20 cellular contexts compared by ENCODE assay signal in the genomic region with DNA sequence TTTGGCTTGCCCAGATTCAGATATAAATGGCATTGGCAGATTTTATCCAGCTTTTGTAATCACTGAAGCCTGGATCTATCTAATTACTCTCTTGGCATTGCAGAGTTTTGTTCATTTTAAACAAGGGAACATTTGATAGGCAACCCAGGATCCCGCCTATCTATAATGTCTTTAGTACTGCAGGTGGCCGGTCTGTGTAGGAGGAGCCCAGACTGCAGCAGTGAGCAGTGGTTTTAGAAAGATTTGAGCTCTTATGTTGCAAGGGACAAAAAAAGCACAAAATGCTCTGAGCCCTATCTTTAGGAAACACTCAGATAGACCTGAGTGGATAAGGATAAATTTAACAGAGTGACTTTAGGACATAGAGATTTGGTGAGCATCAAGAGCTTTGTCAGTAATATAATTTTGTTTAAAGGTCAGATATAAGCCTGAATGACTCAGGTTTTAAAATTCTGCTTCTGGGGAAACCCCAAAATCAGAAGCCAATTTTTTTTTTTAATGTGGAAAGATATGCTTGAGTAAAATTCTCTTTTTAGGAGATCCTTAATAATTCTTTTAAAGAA.
"Had no signal": no experiment of that assay in that cellular context is flagged by ENCODE, and none has a peak within 500 bp of the region (broad histone marks: within the 10 kb centered on the region; RNA-seq: fewer than 3 reads in every experiment).

No MANE protein-coding gene starts in this region.

- H3K27ac ChIP-seq: ascending aorta, epithelial cell of prostate, gastroesophageal sphincter, heart right ventricle, SK-N-MC, spleen, thyroid gland had no signal

- H3K27me3 ChIP-seq: ascending aorta, gastroesophageal sphincter, heart right ventricle, pancreas, spleen, thyroid gland had no signal

- H3K36me3 ChIP-seq: ascending aorta, gastroesophageal sphincter, heart right ventricle, pancreas, spleen, thyroid gland had no signal

- DNase-seq: activated CD4-positive, alpha-beta T cell treated with anti-CD3 and anti-CD28 coated beads, Interleukin-2, amount 10 ng/mL, durations not matched to agents 24 days and 14 days; activated CD4-positive, CD25-positive, alpha-beta regulatory T cell; activated CD8-positive, alpha-beta T cell treated with anti-CD3 and anti-CD28 coated beads for 36 hours; activated naive CD4-positive, alpha-beta T cell treated with Interleukin-2 at 50 U/mL for 16 hours; activated naive CD8-positive, alpha-beta T cell treated with anti-CD3 and anti-CD28 coated beads, Interleukin-2, amount 10 ng/mL, durations not matched to agents 7 days and 5 days; activated T-cell treated with anti-CD3 and anti-CD28 coated beads, Interleukin-2, amount 50 U/mL, for 1 hour; caudate nucleus; endodermal cell; heart right ventricle; kidney glomerular epithelial cell; naive thymus-derived CD4-positive, alpha-beta T cell; pancreas; spleen; stimulated activated CD4-positive, alpha-beta T cell treated with anti-CD3 and anti-CD28 coated beads, Interleukin-4, amount 100 ng/mL, for 4 hours; T-cell; thyroid gland had no signal

- H3K4me3 ChIP-seq: ascending aorta, gastroesophageal sphincter, heart right ventricle, pancreas, SK-N-MC, spleen, thyroid gland had no signal

- H3K9me3 ChIP-seq: ascending aorta, gastroesophageal sphincter, heart right ventricle, pancreas, spleen, thyroid gland had no signal

- H3K4me1 ChIP-seq: ascending aorta, gastroesophageal sphincter, heart right ventricle, spleen, thyroid gland had no signal
